ENCODE assay signal across 11 cellular contexts in genomic region chr22:42688914-42689275, GRCh38. TPM values are rescaled to one million over a fixed set of nuclear protein-coding genes. Genes with fewer than 3 reads are reported as not detected.
DNase-seq lines count a peak whose midpoint lies in the region; ATAC-seq and TF ChIP-seq lines count a peak whose summit lies in the region.
"Had no signal": no experiment of that assay in that cellular context is flagged by ENCODE, and none has a peak within 500 bp of the region (broad histone marks: within the 10 kb centered on the region; RNA-seq: fewer than 3 reads in every experiment).

No MANE protein-coding gene starts in this region.

- TF ChIP-seq CTCF in heart left ventricle (IDR thresholded peaks at IDR 0.05) (no peak), esophagus squamous epithelium (IDR thresholded peaks at IDR 0.05) (no peak), osteocyte (IDR thresholded peaks at IDR 0.05) (no peak)

- no peaks in the 10 kb centered on the region for H3K27me3 ChIP-seq in heart left ventricle
- no peaks in the 10 kb centered on the region for H3K27me3 ChIP-seq in esophagus squamous epithelium
- no peaks in the 10 kb centered on the region for H3K27me3 ChIP-seq in aorta (ENCODE audit: control insufficient read depth in 1 of 2, insufficient read depth in 2 of 2, low read length in 1 of 2)

- H3K9me3 ChIP-seq in heart left ventricle (no peaks in the 10 kb centered on the region), esophagus squamous epithelium (no peaks in the 10 kb centered on the region), aorta (ENCODE audit: control insufficient read depth, low read length) (no peaks in the 10 kb centered on the region)

- TF ChIP-seq POLR2A in heart left ventricle (IDR thresholded peaks at IDR 0.05) (no peak), esophagus squamous epithelium (IDR thresholded peaks at IDR 0.05) (no peak)

- H3K4me1 ChIP-seq in heart left ventricle (peaks cover 36 to 87% (median 67%) of the 10 kb centered on the region in 12 donors), esophagus squamous epithelium (peaks cover 34 to 87% (median 58%) of the 10 kb centered on the region in 3 donors), aorta (ENCODE audit: control insufficient read depth in 1 of 2, insufficient read depth in 2 of 2, low read length in 2 of 2) (peaks cover 2 to 7% of the 10 kb centered on the region in 2 donors)

- H3K27ac ChIP-seq in heart left ventricle (peak overlapping the region; percentile 84 to 98 (median 94)), esophagus squamous epithelium (peak overlapping the region; percentile 52 to 95 (median 88)), aorta (ENCODE audit: low read depth in 1 of 2, low read length in 2 of 2) (peak overlapping the region in 1 of 2 donors; percentile 89)

- CTCF ChIA-PET in activated naive CD4-positive, alpha-beta T cell treated with anti-CD3 and anti-CD28 coated beads for 36 hours (lab: Charles Lee): no interaction called here

- H3K27me3 Mint-ChIP-seq in osteocyte (ENCODE audit: unreplicated experiment): no peaks in the 10 kb centered on the region
- H3K27me3 Mint-ChIP-seq in activated naive CD4-positive, alpha-beta T cell treated with anti-CD3 and anti-CD28 coated beads for 36 hours (ENCODE audit: low read depth): no peaks in the 10 kb centered on the region

- peak overlapping the region; percentile 45 for H3K4me3 Mint-ChIP-seq in osteocyte (ENCODE audit: unreplicated experiment)
- no peak overlapping the region for H3K4me3 Mint-ChIP-seq in activated naive CD4-positive, alpha-beta T cell treated with anti-CD3 and anti-CD28 coated beads for 36 hours
- H3K4me3 Mint-ChIP-seq: activated naive CD8-positive, alpha-beta T cell treated with anti-CD3 and anti-CD28 coated beads, Interleukin-2, amount 10 ng/mL, durations not matched to agents 7 days and 5 days; naive B cell had no signal

- H3K36me3 ChIP-seq in heart left ventricle (peaks cover 0 to 43% (median 27%) of the 10 kb centered on the region in 9 donors), esophagus squamous epithelium (peaks cover 4 to 29% (median 8%) of the 10 kb centered on the region in 3 donors), aorta (ENCODE audit: control insufficient read depth in 1 of 2, insufficient read depth in 2 of 2, low read length in 1 of 2) (peaks cover 0 to 6% of the 10 kb centered on the region in 2 donors)

- H3K27ac Mint-ChIP-seq in osteocyte (ENCODE audit: unreplicated experiment): peak overlapping the region; percentile 89
- no peak overlapping the region for H3K27ac Mint-ChIP-seq in activated naive CD4-positive, alpha-beta T cell treated with anti-CD3 and anti-CD28 coated beads for 36 hours
- H3K27ac Mint-ChIP-seq: activated naive CD8-positive, alpha-beta T cell treated with anti-CD3 and anti-CD28 coated beads, Interleukin-2, amount 10 ng/mL, durations not matched to agents 7 days and 5 days had no signal

- intact Hi-C loops in heart left ventricle (cut with DNase I) (loop anchor here in 2 of 10 donors (5.0 kb wide), 1 partner anchor 33 kb away; the partner anchor contains the start of gene A4GALT (in 2 of the 2)), Right ventricle myocardium superior (cut with DNase I) (no loop called here), esophagus squamous epithelium (cut with DNase I) (no loop called here), aorta (cut with DNase I) (loop anchor here in 1 of 2 donors (5.0 kb wide), 1 partner anchor 58 kb away; no protein-coding TSS in a partner anchor)
- intact Hi-C loops in activated naive CD4-positive, alpha-beta T cell treated with anti-CD3 and anti-CD28 coated beads for 36 hours (cut with micrococcal nuclease): no loop called here

- peaks cover 53% of the 10 kb centered on the region for H3K4me1 Mint-ChIP-seq in osteocyte (ENCODE audit: unreplicated experiment)
- no peaks in the 10 kb centered on the region for H3K4me1 Mint-ChIP-seq in activated naive CD4-positive, alpha-beta T cell treated with anti-CD3 and anti-CD28 coated beads for 36 hours (ENCODE audit: low read depth)
- H3K4me1 Mint-ChIP-seq: activated naive CD8-positive, alpha-beta T cell treated with anti-CD3 and anti-CD28 coated beads, Interleukin-2, amount 10 ng/mL, durations not matched to agents 7 days and 5 days had no signal

- H3K4me3 ChIP-seq in heart left ventricle: peak overlapping the region in 1 of 12 donors; percentile 4
- peak overlapping the region in 1 of 4 donors; percentile 22 for H3K4me3 ChIP-seq in esophagus squamous epithelium
- no peak overlapping the region for H3K4me3 ChIP-seq in aorta (ENCODE audit: low read length in 2 of 2)

- peak in 1 of 4 donors; percentile 0 for ATAC-seq in heart left ventricle
- no peak for ATAC-seq in Right ventricle myocardium superior (ENCODE audit: poor library complexity)
- ATAC-seq in aorta (ENCODE audit: low FRiP score): peak; percentile 1
- ATAC-seq in GM19324 (IDR thresholded peaks at IDR 0.05; ENCODE audit: low FRiP score, unreplicated experiment): no peak
- no peak for ATAC-seq in HG03571 (IDR thresholded peaks at IDR 0.05; ENCODE audit: unreplicated experiment)

- no peaks in the 10 kb centered on the region for H3K9me3 Mint-ChIP-seq in osteocyte (ENCODE audit: unreplicated experiment)
- H3K9me3 Mint-ChIP-seq in activated naive CD4-positive, alpha-beta T cell treated with anti-CD3 and anti-CD28 coated beads for 36 hours: no peaks in the 10 kb centered on the region
- H3K9me3 Mint-ChIP-seq: activated naive CD8-positive, alpha-beta T cell treated with anti-CD3 and anti-CD28 coated beads, Interleukin-2, amount 10 ng/mL, durations not matched to agents 7 days and 5 days; naive B cell had no signal

- H3K36me3 Mint-ChIP-seq in osteocyte (ENCODE audit: unreplicated experiment): peaks cover 8% of the 10 kb centered on the region
- no peaks in the 10 kb centered on the region for H3K36me3 Mint-ChIP-seq in activated naive CD4-positive, alpha-beta T cell treated with anti-CD3 and anti-CD28 coated beads for 36 hours (ENCODE audit: low read depth)
- H3K36me3 Mint-ChIP-seq: activated naive CD8-positive, alpha-beta T cell treated with anti-CD3 and anti-CD28 coated beads, Interleukin-2, amount 10 ng/mL, durations not matched to agents 7 days and 5 days; naive B cell had no signal

- 28 to 35% (median 33%) methylated on average over 4 to 8 of the region's 8 CpGs for WGBS in heart left ventricle, 4 donors
- WGBS in esophagus squamous epithelium, 2 donors: 0 to 27% methylated on average over 1 to 2 of the region's 8 CpGs
- 13 to 21% methylated on average over 8 of the region's 8 CpGs for WGBS in aorta, 2 donors

- peak in 1 of 5 donors; percentile 36 for DNase-seq in heart left ventricle
- DNase-seq in Right ventricle myocardium superior: no peak
- no peak for DNase-seq in esophagus squamous epithelium (lab: John Stamatoyannopoulos, UW)
- no peak for DNase-seq in osteocyte (ENCODE audit: extremely low spot score, unreplicated experiment)
- DNase-seq in aorta: peak in 1 of 2 donors; percentile 70
- no peak for DNase-seq in activated naive CD4-positive, alpha-beta T cell treated with anti-CD3 and anti-CD28 coated beads for 36 hours
- DNase-seq: activated naive CD8-positive, alpha-beta T cell treated with anti-CD3 and anti-CD28 coated beads, Interleukin-2, amount 10 ng/mL, durations not matched to agents 7 days and 5 days; naive B cell had no signal

RNA-seq across cellular contexts. Expression of gene A4GALT, which starts 31.8 kb away (rescaled TPM):
- total RNA-seq in heart left ventricle: 100 to 1,000 TPM in 2 of 9 donors, 10 to 100 TPM in 7; 30.7 to 127 (median 63.4) TPM
- 100 to 1,000 TPM in 1 of 2 donors, 10 to 100 TPM in 1; 91.7 to 230 TPM for polyA plus RNA-seq in heart left ventricle
- 76.1 TPM for total RNA-seq in Right ventricle myocardium superior
- total RNA-seq in esophagus squamous epithelium: 10 to 100 TPM; 13.9 to 22.0 (median 17.6) TPM
- 29.9 and 32.8 TPM in 2 replicates for total RNA-seq in osteocyte
- total RNA-seq in aorta: 10 to 100 TPM; 62.1 to 72.3 TPM
- polyA plus RNA-seq in aorta: 10 to 100 TPM; 15.8 to 75.8 TPM
- not detected for total RNA-seq in activated naive CD4-positive, alpha-beta T cell treated with anti-CD3 and anti-CD28 coated beads for 36 hours
- total RNA-seq: activated naive CD8-positive, alpha-beta T cell treated with anti-CD3 and anti-CD28 coated beads, Interleukin-2, amount 10 ng/mL, durations not matched to agents 7 days and 5 days had no signal

RNA-seq across cellular contexts. Expression of gene CYB5R3, which starts 39.7 kb away (rescaled TPM):
- 100 to 1,000 TPM; 223 to 459 (median 305) TPM for total RNA-seq in heart left ventricle
- polyA plus RNA-seq in heart left ventricle: 100 to 1,000 TPM; 135 to 379 TPM
- 216 TPM for total RNA-seq in Right ventricle myocardium superior
- total RNA-seq in esophagus squamous epithelium: 10 to 100 TPM; 49.5 to 81.6 (median 71.7) TPM
- 408 and 430 TPM in 2 replicates for total RNA-seq in osteocyte
- 100 to 1,000 TPM; 430 to 444 TPM for total RNA-seq in aorta
- polyA plus RNA-seq in aorta: 100 to 1,000 TPM; 346 to 756 TPM
- 10 to 100 TPM; 61.2 to 63.9 TPM for total RNA-seq in activated naive CD4-positive, alpha-beta T cell treated with anti-CD3 and anti-CD28 coated beads for 36 hours

RNA-seq across cellular contexts. Expression of gene ATP5MGL, which starts 48.5 kb away (rescaled TPM):
- total RNA-seq in heart left ventricle: 1 to 10 TPM in 1 of 9 donors, under 1 TPM in 4, not detected in 4; 0.31 to 1.3 (median 0.53) TPM
- under 1 TPM in 1 of 2 donors, not detected in 1; 0.61 TPM for polyA plus RNA-seq in heart left ventricle
- total RNA-seq in Right ventricle myocardium superior: 0.38 TPM
- under 1 TPM in 1 of 4 donors, not detected in 3; 0.76 TPM for total RNA-seq in esophagus squamous epithelium
- 0.47 and 1.3 TPM in 2 replicates for total RNA-seq in osteocyte
- 1 to 10 TPM; 1.5 to 2.7 TPM for total RNA-seq in aorta
- not detected for polyA plus RNA-seq in aorta
- under 1 TPM in 1 of 2 experiments, not detected in 1; 0.40 TPM for total RNA-seq in activated naive CD4-positive, alpha-beta T cell treated with anti-CD3 and anti-CD28 coated beads for 36 hours
- total RNA-seq: M059J had no signal

Comparison
In these comparisons a context has a peak if more than half of its experiments do, and no peak if none do; other contexts are left out.
1. RNA of gene A4GALT, which starts 31.8 kb away (total RNA-seq): 76.1 TPM in Right ventricle myocardium superior (single experiment), 62.1 to 72.3 TPM in aorta, 30.7 to 127 TPM in heart left ventricle, 29.9 to 32.8 TPM in osteocyte and 13.9 to 22.0 TPM in esophagus squamous epithelium; not detected in activated naive CD4-positive, alpha-beta T cell treated with anti-CD3 and anti-CD28 coated beads for 36 hours; every median in the first group is over 10 times any median in the second.